ENCODE assay signal across 8 cellular contexts in the genomic region with DNA sequence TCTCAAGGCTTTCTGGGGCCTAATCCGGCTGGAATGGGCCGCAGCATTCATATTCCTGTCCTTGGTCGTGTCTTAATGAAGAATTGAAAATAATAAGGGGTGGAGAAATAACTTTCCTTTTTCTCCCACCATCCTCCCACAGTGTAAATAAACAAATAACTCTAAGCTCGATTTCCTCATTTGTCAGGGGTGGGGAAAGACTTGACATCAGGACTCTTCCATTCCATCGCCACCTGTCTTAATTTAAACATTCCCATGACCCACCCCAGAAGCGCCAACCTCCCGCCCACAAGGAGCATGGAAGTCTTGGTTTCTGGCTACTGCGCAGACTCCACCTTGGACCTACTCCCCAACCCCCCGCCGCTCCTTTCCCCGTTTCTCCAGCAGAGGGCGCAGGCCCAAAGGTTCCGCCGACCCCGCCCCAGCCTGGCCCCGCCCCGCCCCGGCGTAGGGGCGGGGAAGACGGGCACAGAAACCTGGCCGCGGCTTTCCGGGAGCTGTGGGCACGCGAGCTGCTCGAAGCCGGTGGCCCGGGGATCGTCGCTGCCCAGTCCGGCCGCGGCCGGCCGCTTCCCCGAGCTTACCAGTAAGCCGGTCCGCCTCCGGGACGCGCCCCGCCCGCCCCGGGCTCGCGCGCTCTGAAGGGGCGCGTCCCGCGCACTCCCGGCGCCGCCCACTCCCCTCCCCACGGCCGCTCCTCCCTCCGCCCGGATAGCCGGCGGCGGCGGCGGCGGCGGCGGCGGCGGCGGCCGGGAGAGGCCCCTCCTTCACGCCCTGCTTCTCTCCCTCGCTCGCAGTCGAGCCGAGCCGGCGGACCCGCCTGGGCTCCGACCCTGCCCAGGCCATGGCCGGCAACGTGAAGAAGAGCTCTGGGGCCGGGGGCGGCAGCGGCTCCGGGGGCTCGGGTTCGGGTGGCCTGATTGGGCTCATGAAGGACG. TPM values are rescaled to one million over a fixed set of nuclear protein-coding genes. Genes with fewer than 3 reads are reported as not detected.
DNase-seq lines count a peak whose midpoint lies in the region; ATAC-seq and TF ChIP-seq lines count a peak whose summit lies in the region.

A gene (plus strand): TSS at position 766 of the 938 bp plus-strand sequence. CDS start 79 bp downstream, at position 845.

- H3K9ac ChIP-seq in endodermal cell (ENCODE audit: extremely low read depth, low read length, poor library complexity, severe bottlenecking): peak within 1 kb of the TSS; percentile 57

- H3K4me1 Mint-ChIP-seq in activated CD8-positive, alpha-beta memory T cell treated with anti-CD3 and anti-CD28 coated beads, Interleukin-2, amount 10 ng/mL, durations not matched to agents 7 days and 5 days: peaks cover 29% of the 10 kb centered on the region
- H3K4me1 Mint-ChIP-seq in endodermal cell: peaks cover 28% of the 10 kb centered on the region

- H3K4me3 Mint-ChIP-seq in activated CD8-positive, alpha-beta memory T cell treated with anti-CD3 and anti-CD28 coated beads, Interleukin-2, amount 10 ng/mL, durations not matched to agents 7 days and 5 days: peak within 1 kb of the TSS; percentile 99
- H3K4me3 Mint-ChIP-seq in endodermal cell: peak within 1 kb of the TSS; percentile 96

- no peaks in the 10 kb centered on the region for H3K9me3 Mint-ChIP-seq in activated CD8-positive, alpha-beta memory T cell treated with anti-CD3 and anti-CD28 coated beads, Interleukin-2, amount 10 ng/mL, durations not matched to agents 7 days and 5 days (ENCODE audit: low read depth)
- no peaks in the 10 kb centered on the region for H3K9me3 Mint-ChIP-seq in endodermal cell

- peak within 1 kb of the TSS; percentile 88 for H3K4me3 ChIP-seq in endodermal cell (ENCODE audit: low read length)

- no peaks in the 10 kb centered on the region for H3K27me3 ChIP-seq in endodermal cell (ENCODE audit: control insufficient read depth, insufficient read depth, low read length, poor library complexity, severe bottlenecking)

- no peaks in the 10 kb centered on the region for H3K36me3 ChIP-seq in endodermal cell (ENCODE audit: control insufficient read depth, insufficient read depth, low read length)

- CTCF ChIA-PET in activated CD8-positive, alpha-beta memory T cell treated with anti-CD3 and anti-CD28 coated beads, Interleukin-2, amount 10 ng/mL, durations not matched to agents 7 days and 5 days (lab: Charles Lee): interaction anchor here (0.6 to 5.6 kb wide), 45 partner anchors 9 to 516 kb away, joined by 3 to 85 read pairs (median 5); a partner anchor contains a TSS

- DNase-seq in COR-L47 (lab: John Stamatoyannopoulos, UW): peak; percentile 85
- DNase-seq in GM20000 (ENCODE audit: low spot score): peak; percentile 97
- DNase-seq in HT1080 (ENCODE audit: low read depth): peak; percentile 78
- DNase-seq in NOMO-1 treated with DMSO at 0.1 percent for 48 hours (lab: John Stamatoyannopoulos, UW; ENCODE audit: unreplicated experiment): peak; percentile 79
- DNase-seq in activated CD8-positive, alpha-beta memory T cell treated with anti-CD3 and anti-CD28 coated beads, Interleukin-2, amount 10 ng/mL, durations not matched to agents 7 days and 5 days: peak; percentile 97
- DNase-seq in endodermal cell: peak; percentile 99
- peak; percentile 99 for DNase-seq in mesenteric fat pad (ENCODE audit: low spot score)
- DNase-seq in stimulated activated CD8-positive, alpha-beta memory T cell treated with anti-CD3 and anti-CD28 coated beads, Interleukin-15, amount 100 ng/mL, for 1 hour (ENCODE audit: low read depth): peak; percentile 99

- H3K27ac Mint-ChIP-seq in activated CD8-positive, alpha-beta memory T cell treated with anti-CD3 and anti-CD28 coated beads, Interleukin-2, amount 10 ng/mL, durations not matched to agents 7 days and 5 days: peak within 1 kb of the TSS; percentile 88
- peak within 1 kb of the TSS; percentile 92 for H3K27ac Mint-ChIP-seq in endodermal cell

- peak; percentile 88 for ATAC-seq in activated CD8-positive, alpha-beta memory T cell treated with anti-CD3 and anti-CD28 coated beads, Interleukin-2, amount 10 ng/mL, durations not matched to agents 7 days and 5 days

- H3K27me3 Mint-ChIP-seq in activated CD8-positive, alpha-beta memory T cell treated with anti-CD3 and anti-CD28 coated beads, Interleukin-2, amount 10 ng/mL, durations not matched to agents 7 days and 5 days: no peaks in the 10 kb centered on the region
- peaks cover 3% of the 10 kb centered on the region for H3K27me3 Mint-ChIP-seq in endodermal cell (ENCODE audit: insufficient read depth)

- H3K4me1 ChIP-seq in endodermal cell (ENCODE audit: control insufficient read depth, insufficient read depth, low read length): peaks cover 2% of the 10 kb centered on the region

- H3K9me3 ChIP-seq in endodermal cell (ENCODE audit: control insufficient read depth, low read length): no peaks in the 10 kb centered on the region

- H3K36me3 Mint-ChIP-seq in activated CD8-positive, alpha-beta memory T cell treated with anti-CD3 and anti-CD28 coated beads, Interleukin-2, amount 10 ng/mL, durations not matched to agents 7 days and 5 days: peaks cover 3% of the 10 kb centered on the region
- no peaks in the 10 kb centered on the region for H3K36me3 Mint-ChIP-seq in endodermal cell (ENCODE audit: low read depth)

- 0 to 1% methylated on average over 10 to 86 of the region's 89 CpGs for WGBS in endodermal cell (ENCODE audit: insufficient coverage in 1 of 2, insufficient read length in 1 of 2), 2 experiments

- peak within 1 kb of the TSS; percentile 94 for H3K27ac ChIP-seq in endodermal cell (ENCODE audit: low read depth, low read length)

- peak; percentile 65 for TF ChIP-seq CTCF in GM20000 (IDR thresholded peaks at IDR 0.05; ENCODE audit: extremely low read depth, missing control alignments)
- TF ChIP-seq CTCF in endodermal cell (conservative IDR thresholded peaks at IDR 0.05): peak; percentile 96

RNA-seq across cellular contexts. Expression of the gene that starts here (rescaled TPM):
- 9.3 and 12.0 TPM in 2 replicates for total RNA-seq in HT1080 (2014; rRNA removed; shearing (Covaris generic))
- 11.4 and 15.4 TPM in 2 replicates for polyA plus RNA-seq in HT1080 (2015; cell fraction: cytosol; rRNA removed)
- polyA plus RNA-seq in HT1080 (2015; cell fraction: nucleus; rRNA removed): 13.1 and 14.8 TPM in 2 replicates
- 10 to 100 TPM; 40.0 to 49.2 TPM for total RNA-seq in activated CD8-positive, alpha-beta memory T cell treated with anti-CD3 and anti-CD28 coated beads, Interleukin-2, amount 10 ng/mL, durations not matched to agents 7 days and 5 days
- 10 to 100 TPM; 40.3 to 52.7 TPM for total RNA-seq in endodermal cell
- 25.1 TPM for polyA plus RNA-seq in endodermal cell (2013, experiment 1 of 2)
- polyA plus RNA-seq in endodermal cell (2013, experiment 2 of 2): 24.6 TPM
- total RNA-seq in mesenteric fat pad: 30.4 TPM

Comparison
In these comparisons a context has a peak if more than half of its experiments do, and no peak if none do; other contexts are left out.
1. Peak in every context shown above with its lines: DNase-seq, ATAC-seq, H3K4me3 ChIP-seq and H3K27ac ChIP-seq.